29 cellular contexts compared by ENCODE assay signal in the genomic region with DNA sequence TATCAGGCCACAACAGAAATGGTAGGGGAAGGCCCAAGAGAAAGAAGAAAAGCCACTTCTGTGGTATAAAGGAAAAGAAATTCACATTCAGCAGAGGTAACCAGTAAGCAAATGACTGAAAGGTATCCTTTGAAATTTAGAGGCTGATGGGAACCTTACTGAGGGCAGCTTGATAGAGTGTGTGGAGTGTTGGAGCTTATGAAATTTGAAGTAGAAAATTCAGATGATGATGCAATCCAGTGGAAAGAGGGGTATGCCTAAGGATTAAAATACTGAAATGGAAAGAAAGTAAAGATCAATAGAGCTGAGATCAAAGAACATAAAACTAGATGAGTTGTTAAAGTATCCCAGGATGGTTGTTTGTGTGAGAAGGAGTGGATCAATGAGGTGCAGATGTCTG.
"Had no signal": no experiment of that assay in that cellular context is flagged by ENCODE, and none has a peak within 500 bp of the region (broad histone marks: within the 10 kb centered on the region; RNA-seq: fewer than 3 reads in every experiment).

No MANE protein-coding gene starts in this region.

- H3K4me3 ChIP-seq: pancreas, psoas muscle, skin epidermis, smooth muscle cell, spleen, suprapubic skin, testis, tibial artery, transverse colon, vagina had no signal

- H3K4me1 ChIP-seq: pancreas, psoas muscle, spleen, suprapubic skin, testis, tibial artery, transverse colon had no signal

- H3K27ac Mint-ChIP-seq: naive thymus-derived CD4-positive, alpha-beta T cell; natural killer cell; stimulated activated memory B cell treated with anti-CD40 and anti-IgM and Interleukin-4, amounts not matched to agents 10 μg/mL and 1 μg/mL and 100 μg/mL, for 72 hours; type B pancreatic cell had no signal

- H3K27me3 ChIP-seq: neutrophil, pancreas, testis, tibial artery, vagina had no signal

- DNase-seq: naive thymus-derived CD4-positive, alpha-beta T cell; natural killer cell; nucleus accumbens; pancreas; psoas muscle; right cardiac atrium; spleen; stimulated activated CD4-positive, alpha-beta T cell treated with anti-CD3 and anti-CD28 coated beads, Interleukin-12 subunit alpha, Interleukin-12 subunit beta, amount 100 ng/mL, for 4 hours; stimulated activated CD4-positive, alpha-beta T cell treated with anti-CD3 and anti-CD28 coated beads, Interleukin-1b, Interleukin-23, amount 100 ng/mL, for 48 hours; stimulated activated CD4-positive, alpha-beta T cell treated with anti-CD3 and anti-CD28 coated beads, Interleukin-4, amount 100 ng/mL, for 1 hour; stimulated activated CD4-positive, alpha-beta T cell treated with anti-CD3 and anti-CD28 coated beads, Interleukin-4, amount 100 ng/mL, for 4 hours; stimulated activated CD8-positive, alpha-beta memory T cell treated with anti-CD3 and anti-CD28 coated beads, Interleukin-4, amount 100 ng/mL, for 48 hours; stimulated activated naive CD4-positive, alpha-beta T cell; stimulated activated naive CD8-positive, alpha-beta T cell treated with anti-CD3 and anti-CD28 coated beads, Interleukin-15, amount 100 ng/mL, for 72 hours; stimulated activated naive CD8-positive, alpha-beta T cell treated with anti-CD3 and anti-CD28 coated beads, Interleukin-15, Interleukin-2, amounts not matched to agents 100 U/mL and 50 U/mL, for 24 hours; substantia nigra; testis; tibial artery; transverse colon had no signal

- FAIRE-seq: pancreas, urothelium cell line had no signal

- H3K36me3 Mint-ChIP-seq: naive thymus-derived CD4-positive, alpha-beta T cell; natural killer cell; stimulated activated memory B cell treated with anti-CD40 and anti-IgM and Interleukin-4, amounts not matched to agents 10 μg/mL and 1 μg/mL and 100 μg/mL, for 72 hours; type B pancreatic cell had no signal

- H3K4me3 Mint-ChIP-seq: naive thymus-derived CD4-positive, alpha-beta T cell; natural killer cell; nephron; stimulated activated memory B cell treated with anti-CD40 and anti-IgM and Interleukin-4, amounts not matched to agents 10 μg/mL and 1 μg/mL and 100 μg/mL, for 72 hours; stimulated activated naive CD8-positive, alpha-beta T cell treated with anti-CD3 and anti-CD28 coated beads, Interleukin-15, amount 100 ng/mL, for 72 hours; type B pancreatic cell had no signal

- H3K9me3 ChIP-seq: neutrophil, pancreas, psoas muscle, spleen, suprapubic skin, testis, tibial artery, transverse colon, vagina had no signal

- H3K36me3 ChIP-seq: neutrophil, pancreas, spleen, suprapubic skin, tibial artery, transverse colon, vagina had no signal

- H3K4me1 Mint-ChIP-seq: naive thymus-derived CD4-positive, alpha-beta T cell; natural killer cell; stimulated activated memory B cell treated with anti-CD40 and anti-IgM and Interleukin-4, amounts not matched to agents 10 μg/mL and 1 μg/mL and 100 μg/mL, for 72 hours; stimulated activated naive CD8-positive, alpha-beta T cell treated with anti-CD3 and anti-CD28 coated beads, Interleukin-15, amount 100 ng/mL, for 72 hours had no signal

- H3K9me3 Mint-ChIP-seq: natural killer cell; nephron; stimulated activated memory B cell treated with anti-CD40 and anti-IgM and Interleukin-4, amounts not matched to agents 10 μg/mL and 1 μg/mL and 100 μg/mL, for 72 hours had no signal

- H3K4me2 ChIP-seq: smooth muscle cell had no signal

- H3K27me3 Mint-ChIP-seq: type B pancreatic cell had no signal

- H3K27ac ChIP-seq: neutrophil, pancreas, psoas muscle, skin epidermis, spleen, suprapubic skin, testis, tibial artery, transverse colon, vagina had no signal

- ATAC-seq: naive thymus-derived CD4-positive, alpha-beta T cell; natural killer cell; pancreas; psoas muscle; right cardiac atrium; sciatic nerve; stimulated activated naive CD8-positive, alpha-beta T cell treated with anti-CD3 and anti-CD28 coated beads, Interleukin-15, amount 100 ng/mL, for 72 hours; stimulated activated naive CD8-positive, alpha-beta T cell treated with anti-CD3 and anti-CD28 coated beads, Interleukin-15, Interleukin-2, amounts not matched to agents 100 U/mL and 50 U/mL, for 24 hours had no signal
